15 cellular contexts compared by ENCODE assay signal in genomic region chr20:14691994-14692393, GRCh38.
"Had no signal": no experiment of that assay in that cellular context is flagged by ENCODE, and none has a peak within 500 bp of the region (broad histone marks: within the 10 kb centered on the region; RNA-seq: fewer than 3 reads in every experiment).

No MANE protein-coding gene starts in this region.

- ATAC-seq: activated CD4-positive, CD25-positive, alpha-beta regulatory T cell treated with anti-CD3 and anti-CD28 coated beads, Interleukin-2, amount 50 U/mL, for 24 hours; activated CD8-positive, alpha-beta memory T cell treated with anti-CD3 and anti-CD28 coated beads, Interleukin-2, amount 10 ng/mL, durations not matched to agents 7 days and 5 days; gastroesophageal sphincter; pancreas; stimulated activated effector memory CD8-positive, alpha-beta T cell treated with anti-CD3 and anti-CD28 coated beads, Interleukin-12 subunit alpha, Interleukin-12 subunit beta, amount 100 ng/mL, for 72 hours had no signal

- H3K4me2 ChIP-seq: hepatocyte, neural progenitor cell had no signal

- H3K4me1 ChIP-seq: gastroesophageal sphincter, neural progenitor cell, pancreas had no signal

- H3K79me2 ChIP-seq: hepatocyte had no signal

- H3K4me3 ChIP-seq: gastroesophageal sphincter, hepatocyte, neural progenitor cell, pancreas, tibial artery had no signal

- FAIRE-seq: pancreas had no signal

- H3K27me3 ChIP-seq: gastroesophageal sphincter, hepatocyte, neural progenitor cell, pancreas, tibial artery had no signal

- H2AFZ ChIP-seq: hepatocyte, neural progenitor cell had no signal

- H3K9ac ChIP-seq: neural progenitor cell had no signal

- H3K27ac ChIP-seq: epithelial cell of prostate, gastroesophageal sphincter, hepatocyte, neural progenitor cell, pancreas, tibial artery had no signal

- DNase-seq: activated CD4-positive, alpha-beta T cell treated with anti-CD3 and anti-CD28 coated beads, Interleukin-2, amount 50 U/mL, for 48 hours; activated CD8-positive, alpha-beta memory T cell treated with anti-CD3 and anti-CD28 coated beads, Interleukin-2, amount 10 ng/mL, durations not matched to agents 7 days and 5 days; activated effector memory CD4-positive, alpha-beta T cell treated with Interleukin-2 at 50 U/mL for 16 hours; activated T-cell treated with anti-CD3 and anti-CD28 coated beads, Interleukin-2, amount 50 U/mL, for 24 hours; effector memory CD4-positive, alpha-beta T cell; kidney glomerular epithelial cell; pancreas; retina; tibial artery had no signal

- H3K9me3 ChIP-seq: gastroesophageal sphincter, pancreas, tibial artery had no signal

- H3K36me3 ChIP-seq: gastroesophageal sphincter, neural progenitor cell, pancreas, tibial artery had no signal
